ENCODE assay signal across 18 cellular contexts in genomic region chr16:66435896-66436295, GRCh38. TPM values are rescaled to one million over a fixed set of nuclear protein-coding genes. Genes with fewer than 3 reads are reported as not detected.
"Had no signal": no experiment of that assay in that cellular context is flagged by ENCODE, and none has a peak within 500 bp of the region (broad histone marks: within the 10 kb centered on the region; RNA-seq: fewer than 3 reads in every experiment).

No MANE protein-coding gene starts in this region.

- H3K4me1 ChIP-seq: psoas muscle, sigmoid colon had no signal

- ATAC-seq: heart left ventricle; naive thymus-derived CD8-positive, alpha-beta T cell; psoas muscle; stimulated activated naive B cell treated with anti-CD40 and anti-IgM and Interleukin-4, amounts not matched to agents 10 μg/mL and 1 μg/mL and 100 μg/mL, for 72 hours had no signal

- H3K4me3 ChIP-seq: coronary artery, heart left ventricle, psoas muscle, sigmoid colon, skin epidermis had no signal

- DNase-seq: effector CD4-positive, alpha-beta T cell; foreskin melanocyte; heart left ventricle; hippocampal formation; kidney glomerular epithelial cell; naive thymus-derived CD8-positive, alpha-beta T cell; psoas muscle; retina; sigmoid colon; stimulated activated CD4-positive, alpha-beta T cell treated with anti-CD3 and anti-CD28 coated beads, Interleukin-2, amount 100 ng/mL, for 24 hours; stimulated activated CD4-positive, alpha-beta T cell treated with anti-CD3 and anti-CD28 coated beads, Interleukin-4, amount 100 ng/mL, for 4 hours; stimulated activated naive B cell treated with anti-CD40 and anti-IgM and Interleukin-4, amounts not matched to agents 10 μg/mL and 1 μg/mL and 100 μg/mL, for 72 hours had no signal

- H3K9me3 Mint-ChIP-seq: naive thymus-derived CD8-positive, alpha-beta T cell; stimulated activated naive B cell treated with anti-CD40 and anti-IgM and Interleukin-4, amounts not matched to agents 10 μg/mL and 1 μg/mL and 100 μg/mL, for 72 hours; type B pancreatic cell had no signal

- H3K27ac ChIP-seq: coronary artery, heart left ventricle, neutrophil, psoas muscle, sigmoid colon, skin epidermis had no signal

- H3K4me1 Mint-ChIP-seq: naive thymus-derived CD8-positive, alpha-beta T cell; stimulated activated naive B cell treated with anti-CD40 and anti-IgM and Interleukin-4, amounts not matched to agents 10 μg/mL and 1 μg/mL and 100 μg/mL, for 72 hours had no signal

- H3K4me3 Mint-ChIP-seq: naive thymus-derived CD8-positive, alpha-beta T cell; stimulated activated naive B cell treated with anti-CD40 and anti-IgM and Interleukin-4, amounts not matched to agents 10 μg/mL and 1 μg/mL and 100 μg/mL, for 72 hours; type B pancreatic cell had no signal

- H3K36me3 ChIP-seq: heart left ventricle, neutrophil, sigmoid colon had no signal

- H3K9me3 ChIP-seq: heart left ventricle, neutrophil, psoas muscle, sigmoid colon had no signal

- H3K27ac Mint-ChIP-seq: stimulated activated naive B cell treated with anti-CD40 and anti-IgM and Interleukin-4, amounts not matched to agents 10 μg/mL and 1 μg/mL and 100 μg/mL, for 72 hours; type B pancreatic cell had no signal

- H3K36me3 Mint-ChIP-seq: naive thymus-derived CD8-positive, alpha-beta T cell; stimulated activated naive B cell treated with anti-CD40 and anti-IgM and Interleukin-4, amounts not matched to agents 10 μg/mL and 1 μg/mL and 100 μg/mL, for 72 hours; type B pancreatic cell had no signal

RNA-seq across cellular contexts. Expression of gene BEAN1, which starts 8.8 kb away (rescaled TPM):
- total RNA-seq: lung microvascular endothelial cell; mononuclear cell; naive thymus-derived CD8-positive, alpha-beta T cell; psoas muscle had no signal
- polyA plus RNA-seq: naive thymus-derived CD8-positive, alpha-beta T cell had no signal
